Comparison of ENCODE assay signal across 29 cellular contexts in the genomic region with DNA sequence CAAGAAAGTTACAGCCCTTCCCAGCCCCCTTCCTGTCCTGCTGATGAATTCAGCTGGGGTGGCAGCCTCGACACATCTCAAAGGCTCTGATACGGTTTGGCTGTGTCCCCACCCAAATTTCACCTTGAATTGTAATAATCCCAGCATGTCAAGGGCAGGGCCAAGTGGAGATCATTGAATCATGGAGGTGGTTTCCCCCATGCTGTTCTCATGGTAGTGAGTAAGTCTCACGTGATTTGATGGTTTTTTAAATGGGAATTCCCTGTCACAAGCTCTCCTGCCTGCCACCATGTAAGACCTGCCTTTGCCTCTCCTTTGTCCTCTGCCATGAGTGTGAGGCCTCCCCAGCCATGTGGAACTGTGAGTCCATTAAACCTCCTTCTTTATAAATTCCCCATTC.
"Had no signal": no experiment of that assay in that cellular context is flagged by ENCODE, and none has a peak within 500 bp of the region (broad histone marks: within the 10 kb centered on the region; RNA-seq: fewer than 3 reads in every experiment).

No MANE protein-coding gene starts in this region.

- H3K4me1 ChIP-seq: colonic mucosa, foreskin keratinocyte, neural progenitor cell, parathyroid adenoma, right lobe of liver had no signal

- DNase-seq: colonic mucosa; effector CD8-positive, alpha-beta T cell; endodermal cell; foreskin keratinocyte; heart left ventricle; hypothalamus; immature natural killer cell; mesenchymal stem cell; midbrain; naive thymus-derived CD4-positive, alpha-beta T cell; right lobe of liver; small intestine; stimulated activated CD4-positive, alpha-beta T cell treated with anti-CD3 and anti-CD28 coated beads, Interleukin-15, amount 100 ng/mL, for 24 hours; stimulated activated CD4-positive, alpha-beta T cell treated with anti-CD3 and anti-CD28 coated beads, Interleukin-2, amount 100 ng/mL, for 48 hours; stimulated activated naive B cell treated with anti-CD40 and anti-IgM and Interleukin-4, amounts not matched to agents 10 μg/mL and 1 μg/mL and 100 μg/mL, for 72 hours; upper lobe of left lung had no signal

- H3K4me2 ChIP-seq: neural progenitor cell had no signal

- H3K9me3 ChIP-seq: colonic mucosa, esophagus muscularis mucosa, gastroesophageal sphincter, heart left ventricle, right lobe of liver, thoracic aorta, tibial nerve, upper lobe of left lung had no signal

- FAIRE-seq: keratinocyte, small intestine, urothelium cell line had no signal

- H3K4me3 Mint-ChIP-seq: dendritic cell treated with granulocyte-macrophage colony-stimulating factor and Interleukin-4, amounts not matched to agents 40 ng/mL and 50 ng/mL, for 4 days; endodermal cell; immature natural killer cell; naive thymus-derived CD4-positive, alpha-beta T cell; nephron; neural progenitor cell; stimulated activated naive B cell treated with anti-CD40 and anti-IgM and Interleukin-4, amounts not matched to agents 10 μg/mL and 1 μg/mL and 100 μg/mL, for 72 hours; stimulated activated naive CD8-positive, alpha-beta T cell treated with anti-CD3 and anti-CD28 coated beads, Interleukin-15, Interleukin-2, amounts not matched to agents 100 ng/mL and 50 ng/mL, for 24 hours had no signal

- H3K27ac ChIP-seq: colonic mucosa, esophagus muscularis mucosa, foreskin keratinocyte, heart left ventricle, neural progenitor cell, parathyroid adenoma, right lobe of liver, thoracic aorta, tibial nerve had no signal

- H3K4me3 ChIP-seq: colonic mucosa, esophagus muscularis mucosa, gastroesophageal sphincter, heart left ventricle, lung, neural progenitor cell, right lobe of liver, thoracic aorta, tibial nerve, upper lobe of left lung had no signal

- H3K36me3 ChIP-seq: colonic mucosa, esophagus muscularis mucosa, gastroesophageal sphincter, heart left ventricle, neural progenitor cell, right lobe of liver, thoracic aorta, tibial nerve, upper lobe of left lung had no signal

- H3K27me3 ChIP-seq: colonic mucosa, esophagus muscularis mucosa, foreskin keratinocyte, gastroesophageal sphincter, right lobe of liver, upper lobe of left lung had no signal

- H2AFZ ChIP-seq: neural progenitor cell, parathyroid adenoma had no signal

- H3K4me1 Mint-ChIP-seq: immature natural killer cell had no signal

- H3K79me2 ChIP-seq: parathyroid adenoma had no signal

- H3K9me3 Mint-ChIP-seq: dendritic cell treated with granulocyte-macrophage colony-stimulating factor and Interleukin-4, amounts not matched to agents 40 ng/mL and 50 ng/mL, for 4 days; endodermal cell had no signal

- H3K27ac Mint-ChIP-seq: dendritic cell treated with granulocyte-macrophage colony-stimulating factor and Interleukin-4, amounts not matched to agents 40 ng/mL and 50 ng/mL, for 4 days; endodermal cell; immature natural killer cell; naive thymus-derived CD4-positive, alpha-beta T cell; nephron; neural progenitor cell; progenitor cell of endocrine pancreas; stimulated activated naive B cell treated with anti-CD40 and anti-IgM and Interleukin-4, amounts not matched to agents 10 μg/mL and 1 μg/mL and 100 μg/mL, for 72 hours; stimulated activated naive CD8-positive, alpha-beta T cell treated with anti-CD3 and anti-CD28 coated beads, Interleukin-15, Interleukin-2, amounts not matched to agents 100 ng/mL and 50 ng/mL, for 24 hours had no signal

- H3K9ac ChIP-seq: neural progenitor cell, parathyroid adenoma had no signal

- H3K36me3 Mint-ChIP-seq: immature natural killer cell; naive thymus-derived CD4-positive, alpha-beta T cell; neural progenitor cell; stimulated activated naive B cell treated with anti-CD40 and anti-IgM and Interleukin-4, amounts not matched to agents 10 μg/mL and 1 μg/mL and 100 μg/mL, for 72 hours had no signal
